ENCODE assay signal across 1 cellular context in the genomic region with DNA sequence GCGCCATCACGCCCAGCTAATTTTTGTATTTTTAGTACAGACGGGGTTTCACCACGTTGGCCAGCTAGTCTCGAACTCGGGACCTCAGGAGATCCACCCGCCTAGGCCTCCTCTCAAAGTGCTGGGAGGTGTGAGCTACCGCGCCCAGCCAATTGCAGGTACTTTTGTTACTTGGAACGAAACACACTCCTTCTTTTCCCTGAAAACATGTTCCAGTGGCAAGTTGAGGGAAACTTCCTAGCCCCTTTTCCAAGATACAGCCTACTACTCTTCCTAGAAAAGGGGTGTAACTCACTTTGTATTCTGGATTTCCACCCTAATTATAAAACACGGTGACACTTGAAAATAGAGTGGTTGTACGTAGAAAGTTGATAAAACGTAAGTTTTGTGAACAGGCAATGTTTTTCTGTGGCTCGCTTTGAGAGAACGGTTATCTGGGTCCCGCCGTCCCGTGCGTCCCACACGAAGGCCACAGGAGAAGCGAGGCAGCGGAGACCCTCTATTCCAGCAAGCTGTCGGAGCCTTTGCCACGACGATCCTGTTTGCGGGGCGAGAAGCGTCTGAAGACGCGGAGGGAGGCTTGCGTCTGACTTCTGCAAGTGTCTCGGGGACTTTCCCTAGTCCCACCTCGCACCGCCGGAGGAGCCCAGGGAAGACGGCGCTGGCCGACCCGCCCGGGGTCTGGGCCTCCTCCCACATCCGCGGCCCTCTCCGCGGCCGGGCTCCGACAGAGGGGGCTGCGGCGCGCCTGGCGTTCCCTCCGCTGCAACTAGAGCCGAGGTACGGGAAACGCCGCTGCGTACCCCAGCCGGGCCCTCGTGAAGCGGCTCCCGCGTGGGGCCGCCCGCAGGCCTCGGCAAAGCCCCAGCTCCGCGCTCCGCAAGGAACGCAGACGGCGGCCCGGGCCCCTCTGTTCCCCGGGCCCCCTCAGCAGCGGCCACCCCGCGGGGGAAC.
TF ChIP-seq lines count a peak whose summit lies in the region.

No MANE protein-coding gene starts in this region.

TF ChIP-seq in GM12878, 131 proteins besides CTCF, POLR2A, EP300 and RAD21:
- 0 out of 3 replicates have a peak, but pooled peaks have one; percentile 21 for TF ChIP-seq POU2F2 (IDR thresholded peaks at IDR 0.05; ENCODE audit: borderline replicate concordance, low read depth, low read length)
- TF ChIP-seq TCF3 (IDR thresholded peaks at IDR 0.05; ENCODE audit: borderline replicate concordance, insufficient read depth, low read depth, low read length): 0 out of 2 replicates have a peak, but pooled peaks have one; percentile 13
- TF ChIP-seq NFYA (IDR thresholded peaks at IDR 0.05; ENCODE audit: borderline replicate concordance, low read depth, low read length): no peak
- TF ChIP-seq BCLAF1 (IDR thresholded peaks at IDR 0.05): 0 out of 2 replicates have a peak, but pooled peaks have one; percentile 12
- 0 out of 4 replicates have a peak, but pooled peaks of 1 of the 2 experiments have one; percentile 28 for TF ChIP-seq IKZF2 (IDR thresholded peaks at IDR 0.05)
- TF ChIP-seq, protein P1, sequence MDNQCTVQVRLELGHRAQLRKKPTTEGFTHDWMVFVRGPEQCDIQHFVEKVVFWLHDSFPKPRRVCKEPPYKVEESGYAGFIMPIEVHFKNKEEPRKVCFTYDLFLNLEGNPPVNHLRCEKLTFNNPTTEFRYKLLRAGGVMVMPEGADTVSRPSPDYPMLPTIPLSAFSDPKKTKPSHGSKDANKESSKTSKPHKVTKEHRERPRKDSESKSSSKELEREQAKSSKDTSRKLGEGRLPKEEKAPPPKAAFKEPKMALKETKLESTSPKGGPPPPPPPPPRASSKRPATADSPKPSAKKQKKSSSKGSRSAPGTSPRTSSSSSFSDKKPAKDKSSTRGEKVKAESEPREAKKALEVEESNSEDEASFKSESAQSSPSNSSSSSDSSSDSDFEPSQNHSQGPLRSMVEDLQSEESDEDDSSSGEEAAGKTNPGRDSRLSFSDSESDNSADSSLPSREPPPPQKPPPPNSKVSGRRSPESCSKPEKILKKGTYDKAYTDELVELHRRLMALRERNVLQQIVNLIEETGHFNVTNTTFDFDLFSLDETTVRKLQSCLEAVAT (IDR thresholded peaks at IDR 0.05): peak; percentile 53; the same call in 1 of the 2 replicates
- TF ChIP-seq GATAD2B (conservative IDR thresholded peaks at IDR 0.05; ENCODE audit: low read depth): 0 out of 2 replicates have a peak, but pooled peaks have one; percentile 94
- TF ChIP-seq SMAD5 (IDR thresholded peaks at IDR 0.05; ENCODE audit: low read depth): 0 out of 2 replicates have a peak, but pooled peaks have one; percentile 25
- TF ChIP-seq NR2C1 (IDR thresholded peaks at IDR 0.05): no peak
- TF ChIP-seq EED (IDR thresholded peaks at IDR 0.05; ENCODE audit: low read depth): 0 out of 2 replicates have a peak, but pooled peaks have one; percentile 12
- TF ChIP-seq BACH1 (IDR thresholded peaks at IDR 0.05; ENCODE audit: borderline replicate concordance): peak; percentile 54; the same call in 1 of the 2 replicates
- TF ChIP-seq ELK1 (IDR thresholded peaks at IDR 0.05; ENCODE audit: low read depth, low read length): no peak
- peak; percentile 27; the same call in 1 of the 2 replicates for TF ChIP-seq YY1 (IDR thresholded peaks at IDR 0.05; ENCODE audit: low read depth, low read length)
- TF ChIP-seq RUNX3 (IDR thresholded peaks at IDR 0.05; ENCODE audit: low read length): 0 out of 2 replicates have a peak, but pooled peaks have one; percentile 2
TF ChIP-seq in GM12878: peak in this region for 11.
